ENCODE assay signal across 22 cellular contexts in genomic region chr5:81171769-81172168, GRCh38.
DNase-seq lines count a peak whose midpoint lies in the region; ATAC-seq and TF ChIP-seq lines count a peak whose summit lies in the region.
"Had no signal": no experiment of that assay in that cellular context is flagged by ENCODE, and none has a peak within 500 bp of the region (broad histone marks: within the 10 kb centered on the region; RNA-seq: fewer than 3 reads in every experiment).

No MANE protein-coding gene starts in this region.

- no peaks in the 10 kb centered on the region for H3K9me3 ChIP-seq in HEK293 (ENCODE audit: control insufficient read depth, insufficient read depth, low read depth, low read length)
- H3K9me3 ChIP-seq in tibial nerve, result no peaks in the 10 kb centered on the region
- H3K9me3 ChIP-seq in ascending aorta, result no peaks in the 10 kb centered on the region
- H3K9me3 ChIP-seq: esophagus squamous epithelium, pancreas, suprapubic skin had no signal

- intact Hi-C loops in ascending aorta (cut with DNase I), result no loop called here

- no peak for ATAC-seq in SK-N-SH treated with all-trans-retinoic acid at 6 μM for 48 hours
- ATAC-seq: natural killer cell treated with Interleukin-12 subunit alpha and Interleukin-12 subunit beta and Interleukin-15 and Interleukin-18, amount 100 ng/mL, for 72 hours; pancreas; sciatic nerve had no signal

- TF ChIP-seq POLR2A in tibial nerve (IDR thresholded peaks at IDR 0.05), result no peak

- WGBS in tibial nerve, 2 donors, result 68 to 73% methylated on average over 4 of the region's 4 CpGs

- H3K27ac ChIP-seq in HEK293 (ENCODE audit: extremely low read depth, low read depth, low read length), result no peak overlapping the region
- H3K27ac ChIP-seq in tibial nerve, result no peak overlapping the region
- H3K27ac ChIP-seq in ascending aorta, result no peak overlapping the region
- H3K27ac ChIP-seq: esophagus squamous epithelium, pancreas, suprapubic skin, WERI-Rb-1 had no signal

- TF ChIP-seq CTCF in HEK293 (tag by site-specific recombination; IDR thresholded peaks at IDR 0.05), result no peak
- TF ChIP-seq CTCF in epithelial cell of esophagus (IDR thresholded peaks at IDR 0.05; ENCODE audit: insufficient read depth, low read depth, low read length, missing control alignments), result no peak
- TF ChIP-seq CTCF in tibial nerve (IDR thresholded peaks at IDR 0.05), result no peak
- TF ChIP-seq CTCF in ascending aorta (IDR thresholded peaks at IDR 0.05), result no peak

- no peak overlapping the region for H3K4me3 ChIP-seq in HEK293 (ENCODE audit: low read depth, low read length)
- no peak overlapping the region for H3K4me3 ChIP-seq in epithelial cell of esophagus (ENCODE audit: low read length)
- no peak overlapping the region for H3K4me3 ChIP-seq in tibial nerve
- H3K4me3 ChIP-seq in ascending aorta, result no peak overlapping the region
- H3K4me3 ChIP-seq: esophagus squamous epithelium, pancreas, suprapubic skin had no signal

- H3K27me3 ChIP-seq in tibial nerve (no peaks in the 10 kb centered on the region), ascending aorta (no peaks in the 10 kb centered on the region)
- H3K27me3 ChIP-seq: esophagus squamous epithelium, pancreas, suprapubic skin had no signal

- DNase-seq in A172 (ENCODE audit: low spot score) (peak; percentile 43), NCI-H69 (lab: John Stamatoyannopoulos, UW) (peak; percentile 92), epithelial cell of esophagus (ENCODE audit: low read depth) (peak; percentile 66), tibial nerve (ENCODE audit: low spot score in 2 of 2) (no peak), ascending aorta (ENCODE audit: low spot score in 2 of 2) (no peak), NCI-H82 (lab: John Stamatoyannopoulos, UW) (no peak)
- DNase-seq: activated CD4-positive, alpha-beta T cell treated with anti-CD3 and anti-CD28 coated beads, Interleukin-2, amount 50 U/mL, for 4 hours; amygdala; CD4-positive, alpha-beta T cell; central memory CD4-positive, alpha-beta T cell; DMS153; esophagus squamous epithelium; GOT3; NCI-H2029 treated with DMSO at 0.1 percent for 48 hours; NCI-H524 treated with DMSO at 0.1 percent for 48 hours; pancreas; WERI-Rb-1 had no signal

- POLR2A ChIA-PET in HEK293 (lab: Yijun Ruan, JAX), result no interaction called here

- TF ChIP-seq EP300 in tibial nerve (IDR thresholded peaks at IDR 0.05), result no peak

- CTCF ChIA-PET in HEK293 (lab: Yijun Ruan, JAX), result no interaction called here

- H3K4me1 ChIP-seq in HEK293 (ENCODE audit: control insufficient read depth, insufficient read depth, low read length) (peaks cover 3% of the 10 kb centered on the region; the same call in 1 of the 2 replicates), tibial nerve (peaks cover 0 to 8% (median 0%) of the 10 kb centered on the region in 4 donors), ascending aorta (no peaks in the 10 kb centered on the region)
- H3K4me1 ChIP-seq: esophagus squamous epithelium, pancreas had no signal

- no peaks in the 10 kb centered on the region for H3K36me3 ChIP-seq in HEK293 (ENCODE audit: control insufficient read depth in 2 of 2, insufficient read depth in 1 of 2, low read length in 2 of 2)
- no peaks in the 10 kb centered on the region for H3K36me3 ChIP-seq in tibial nerve
- no peaks in the 10 kb centered on the region for H3K36me3 ChIP-seq in ascending aorta
- H3K36me3 ChIP-seq: esophagus squamous epithelium, pancreas, suprapubic skin had no signal

TF ChIP-seq in HEK293, 187 proteins besides CTCF, POLR2A, EP300 and RAD21 (continues in another document):
- peak; percentile 66 for TF ChIP-seq ZSCAN30 (tag by site-specific recombination; IDR thresholded peaks at IDR 0.05)
- TF ChIP-seq GLIS1 (tag by site-specific recombination; IDR thresholded peaks at IDR 0.05), result peak; percentile 66
- TF ChIP-seq WT1 (tag by site-specific recombination; IDR thresholded peaks at IDR 0.05), result peak; percentile 83
- 0 out of 2 replicates have a peak, but pooled peaks have one; percentile 59 for TF ChIP-seq ZNF184 (tag by site-specific recombination; IDR thresholded peaks at IDR 0.05)
- TF ChIP-seq ZNF843 (tag by site-specific recombination; IDR thresholded peaks at IDR 0.05), result peak; percentile 86
- TF ChIP-seq ELK4 (IDR thresholded peaks at IDR 0.05; ENCODE audit: borderline replicate concordance, low read depth, low read length), result no peak
- peak; percentile 98 for TF ChIP-seq SCRT1 (tag by site-specific recombination; IDR thresholded peaks at IDR 0.05; ENCODE audit: borderline replicate concordance)
- TF ChIP-seq ZNF561 (tag by site-specific recombination; IDR thresholded peaks at IDR 0.05; ENCODE audit: borderline replicate concordance), result 0 out of 2 replicates have a peak, but pooled peaks have one; percentile 67
- no peak for TF ChIP-seq ZNF274 (IDR thresholded peaks at IDR 0.05; ENCODE audit: low read length)
- TF ChIP-seq ZNF274 (tag by site-specific recombination; IDR thresholded peaks at IDR 0.05; ENCODE audit: borderline replicate concordance), result no peak
- no peak for TF ChIP-seq MYNN (tag by site-specific recombination; IDR thresholded peaks at IDR 0.05; ENCODE audit: borderline replicate concordance)
- TF ChIP-seq ZNF155 (tag by site-specific recombination; IDR thresholded peaks at IDR 0.05), result no peak
- TF ChIP-seq ZNF362 (tag by site-specific recombination; IDR thresholded peaks at IDR 0.05), result peak; percentile 78; the same call in 1 of the 2 replicates

TF ChIP-seq in SK-N-SH treated with all-trans-retinoic acid at 6 μM for 48 hours, 23 proteins besides CTCF, POLR2A, EP300 and RAD21:
- TF ChIP-seq CSDC2 (CRISPR knock-in tag; IDR thresholded peaks at IDR 0.05) (no peak), OSR1 (CRISPR knock-in tag; IDR thresholded peaks at IDR 0.05) (no peak), ZFP3 (CRISPR knock-in tag; IDR thresholded peaks at IDR 0.05) (no peak), ZC3H10 (CRISPR knock-in tag; IDR thresholded peaks at IDR 0.05) (no peak), ZNF565 (CRISPR knock-in tag; conservative IDR thresholded peaks at IDR 0.05; ENCODE audit: low read depth) (no peak), TCF4 (CRISPR knock-in tag; IDR thresholded peaks at IDR 0.05; ENCODE audit: borderline replicate concordance) (no peak), ISL1 (CRISPR knock-in tag; IDR thresholded peaks at IDR 0.05) (no peak), CREB5 (CRISPR knock-in tag; IDR thresholded peaks at IDR 0.05; ENCODE audit: low read depth) (no peak), ZNF8 (CRISPR knock-in tag; IDR thresholded peaks at IDR 0.05) (no peak), ARNTL (CRISPR knock-in tag; IDR thresholded peaks at IDR 0.05; ENCODE audit: borderline replicate concordance, low read depth) (no peak), ZFP30 (CRISPR knock-in tag; IDR thresholded peaks at IDR 0.05) (no peak), BACH2 (CRISPR knock-in tag; IDR thresholded peaks at IDR 0.05; ENCODE audit: borderline replicate concordance) (no peak), ZNF70 (CRISPR knock-in tag; IDR thresholded peaks at IDR 0.05) (no peak), POU6F1 (CRISPR knock-in tag; IDR thresholded peaks at IDR 0.05; ENCODE audit: borderline replicate concordance, low read depth) (no peak), TSHZ2 (CRISPR knock-in tag; IDR thresholded peaks at IDR 0.05) (no peak)

Comparison
In these comparisons a context has a peak if more than half of its experiments do, and no peak if none do; other contexts are left out.
1. DNase-seq: peak in A172 (single experiment), NCI-H69 (single experiment) and epithelial cell of esophagus (single experiment); none in tibial nerve (0 of 2), ascending aorta (0 of 2) and NCI-H82 (single experiment).